In the genomic region with DNA sequence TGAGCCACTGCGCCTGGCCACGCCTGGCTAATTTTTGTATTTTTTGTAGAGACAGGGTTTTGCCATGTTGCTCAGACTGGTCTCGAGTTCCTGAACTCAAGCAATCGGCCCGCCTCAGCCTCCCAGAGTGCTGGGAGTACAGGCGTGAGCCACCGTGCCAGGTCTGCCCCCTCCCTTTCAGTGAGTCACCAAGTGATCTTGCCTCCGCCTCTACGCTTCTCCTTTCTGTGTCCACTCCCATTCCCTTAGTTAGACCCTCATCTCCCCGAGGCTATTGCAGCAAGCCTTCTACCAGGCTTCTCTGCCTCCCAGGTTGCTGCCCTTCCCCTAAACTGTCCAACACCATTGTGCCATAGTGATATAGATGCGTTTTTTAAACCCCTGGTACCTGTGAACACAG, we compare ENCODE assay signal across 15 cellular contexts.
"Had no signal": no experiment of that assay in that cellular context is flagged by ENCODE, and none has a peak within 500 bp of the region (broad histone marks: within the 10 kb centered on the region; RNA-seq: fewer than 3 reads in every experiment).

No MANE protein-coding gene starts in this region.

- H3K4me3 ChIP-seq: coronary artery, heart right ventricle, mucosa of descending colon, spleen had no signal

- ATAC-seq: heart right ventricle; mucosa of descending colon; naive thymus-derived CD8-positive, alpha-beta T cell; sciatic nerve; stimulated activated memory B cell treated with anti-CD40 and anti-IgM and Interleukin-4, amounts not matched to agents 10 μg/mL and 1 μg/mL and 100 μg/mL, for 72 hours had no signal

- H3K4me3 Mint-ChIP-seq: naive thymus-derived CD8-positive, alpha-beta T cell; stimulated activated memory B cell treated with anti-CD40 and anti-IgM and Interleukin-4, amounts not matched to agents 10 μg/mL and 1 μg/mL and 100 μg/mL, for 72 hours; type B pancreatic cell had no signal

- H3K27ac Mint-ChIP-seq: stimulated activated memory B cell treated with anti-CD40 and anti-IgM and Interleukin-4, amounts not matched to agents 10 μg/mL and 1 μg/mL and 100 μg/mL, for 72 hours; type B pancreatic cell had no signal

- H3K9me3 Mint-ChIP-seq: naive thymus-derived CD8-positive, alpha-beta T cell; stimulated activated memory B cell treated with anti-CD40 and anti-IgM and Interleukin-4, amounts not matched to agents 10 μg/mL and 1 μg/mL and 100 μg/mL, for 72 hours; type B pancreatic cell had no signal

- H3K27me3 Mint-ChIP-seq: naive thymus-derived CD8-positive, alpha-beta T cell; stimulated activated memory B cell treated with anti-CD40 and anti-IgM and Interleukin-4, amounts not matched to agents 10 μg/mL and 1 μg/mL and 100 μg/mL, for 72 hours; type B pancreatic cell had no signal

- H3K4me1 ChIP-seq: spleen had no signal

- H3K9me3 ChIP-seq: heart right ventricle, mucosa of descending colon, neutrophil, spleen had no signal

- H3K4me1 Mint-ChIP-seq: stimulated activated memory B cell treated with anti-CD40 and anti-IgM and Interleukin-4, amounts not matched to agents 10 μg/mL and 1 μg/mL and 100 μg/mL, for 72 hours had no signal

- H3K27ac ChIP-seq: coronary artery, heart right ventricle, neutrophil, spleen had no signal

- DNase-seq: foreskin melanocyte; heart right ventricle; hypothalamus; kidney glomerular epithelial cell; mucosa of descending colon; naive thymus-derived CD8-positive, alpha-beta T cell; spleen; stimulated activated CD4-positive, alpha-beta T cell treated with anti-CD3 and anti-CD28 coated beads, Interleukin-15, amount 100 ng/mL, for 24 hours; stimulated activated CD4-positive, alpha-beta T cell treated with anti-CD3 and anti-CD28 coated beads, Interleukin-1b, Interleukin-23, amount 100 ng/mL, for 48 hours; stimulated activated CD4-positive, alpha-beta T cell treated with anti-CD3 and anti-CD28 coated beads, Interleukin-4, amount 100 ng/mL, for 24 hours had no signal

- H3K27me3 ChIP-seq: heart right ventricle, neutrophil, spleen had no signal
